20 cellular contexts compared by ENCODE assay signal in genomic region chr6:157079277-157079676, GRCh38.
DNase-seq lines count a peak whose midpoint lies in the region; ATAC-seq, FAIRE-seq and TF ChIP-seq lines count a peak whose summit lies in the region.
"Had no signal": no experiment of that assay in that cellular context is flagged by ENCODE, and none has a peak within 500 bp of the region (broad histone marks: within the 10 kb centered on the region; RNA-seq: fewer than 3 reads in every experiment).

No MANE protein-coding gene starts in this region.

- no peak overlapping the region for H3K4me3 ChIP-seq in PC-3 (ENCODE audit: low read length)
- no peak overlapping the region for H3K4me3 ChIP-seq in aorta (ENCODE audit: low read length in 2 of 2)

- H3K27ac ChIP-seq in PC-3 (ENCODE audit: low read length): no peak overlapping the region
- no peak overlapping the region for H3K27ac ChIP-seq in aorta (ENCODE audit: low read depth in 1 of 2, low read length in 2 of 2)

- H3K27me3 Mint-ChIP-seq in activated T-cell treated with anti-CD3 and anti-CD28 coated beads, Interleukin-2, amount 50 U/mL, for 24 hours: no peaks in the 10 kb centered on the region
- no peaks in the 10 kb centered on the region for H3K27me3 Mint-ChIP-seq in activated T-cell treated with anti-CD3 and anti-CD28 coated beads, Interleukin-2, amount 50 U/mL, for 4 hours (ENCODE audit: low read depth)
- no peaks in the 10 kb centered on the region for H3K27me3 Mint-ChIP-seq in activated T-helper 1 cell treated with anti-CD3 and anti-CD28 coated beads, Interleukin-12 subunit alpha, Interleukin-12 subunit beta, Interleukin-2, Interleukin-4 antibody, amounts not matched to agents 30 ng/mL and 10 ng/mL and 1 ng/mL, durations not matched to agents 14 hours and 24 hours and 36 hours (ENCODE audit: insufficient read depth)
- H3K27me3 Mint-ChIP-seq in stimulated activated naive B cell treated with anti-CD40 and anti-IgM and Interleukin-4, amounts not matched to agents 10 μg/mL and 1 μg/mL and 100 μg/mL, for 72 hours: no peaks in the 10 kb centered on the region
- H3K27me3 Mint-ChIP-seq: CD8-positive, alpha-beta memory T cell had no signal

- CTCF ChIA-PET in PC-3 (lab: Charles Lee): no interaction called here

- H3K4me3 Mint-ChIP-seq in activated T-cell treated with anti-CD3 and anti-CD28 coated beads, Interleukin-2, amount 50 U/mL, for 24 hours: no peak overlapping the region
- no peak overlapping the region for H3K4me3 Mint-ChIP-seq in activated T-cell treated with anti-CD3 and anti-CD28 coated beads, Interleukin-2, amount 50 U/mL, for 4 hours
- no peak overlapping the region for H3K4me3 Mint-ChIP-seq in activated T-helper 1 cell treated with anti-CD3 and anti-CD28 coated beads, Interleukin-12 subunit alpha, Interleukin-12 subunit beta, Interleukin-2, Interleukin-4 antibody, amounts not matched to agents 30 ng/mL and 10 ng/mL and 1 ng/mL, durations not matched to agents 14 hours and 24 hours and 36 hours
- no peak overlapping the region for H3K4me3 Mint-ChIP-seq in stimulated activated naive B cell treated with anti-CD40 and anti-IgM and Interleukin-4, amounts not matched to agents 10 μg/mL and 1 μg/mL and 100 μg/mL, for 72 hours
- H3K4me3 Mint-ChIP-seq: CD8-positive, alpha-beta memory T cell had no signal

- H3K79me2 ChIP-seq in PC-3 (ENCODE audit: low read length): no peaks in the 10 kb centered on the region

- H3K27ac Mint-ChIP-seq in activated T-cell treated with anti-CD3 and anti-CD28 coated beads, Interleukin-2, amount 50 U/mL, for 24 hours: peak overlapping the region; percentile 0
- H3K27ac Mint-ChIP-seq in activated T-helper 1 cell treated with anti-CD3 and anti-CD28 coated beads, Interleukin-12 subunit alpha, Interleukin-12 subunit beta, Interleukin-2, Interleukin-4 antibody, amounts not matched to agents 30 ng/mL and 10 ng/mL and 1 ng/mL, durations not matched to agents 14 hours and 24 hours and 36 hours: peak overlapping the region; percentile 32
- H3K27ac Mint-ChIP-seq in stimulated activated naive B cell treated with anti-CD40 and anti-IgM and Interleukin-4, amounts not matched to agents 10 μg/mL and 1 μg/mL and 100 μg/mL, for 72 hours: peak overlapping the region; percentile 2

- no peak for DNase-seq in activated T-cell treated with anti-CD3 and anti-CD28 coated beads, Interleukin-2, amount 50 U/mL, for 24 hours
- no peak for DNase-seq in activated T-cell treated with anti-CD3 and anti-CD28 coated beads, Interleukin-2, amount 50 U/mL, for 4 hours
- DNase-seq in GM19239 (ENCODE audit: insufficient read length, low spot score): no peak
- no peak for DNase-seq in activated T-helper 1 cell treated with anti-CD3 and anti-CD28 coated beads, Interleukin-12 subunit alpha, Interleukin-12 subunit beta, Interleukin-2, Interleukin-4 antibody, amounts not matched to agents 30 ng/mL and 10 ng/mL and 1 ng/mL, durations not matched to agents 14 hours and 24 hours and 36 hours (ENCODE audit: low spot score)
- DNase-seq in stimulated activated naive B cell treated with anti-CD40 and anti-IgM and Interleukin-4, amounts not matched to agents 10 μg/mL and 1 μg/mL and 100 μg/mL, for 72 hours: no peak
- no peak for DNase-seq in PC-3
- DNase-seq in aorta: no peak
- DNase-seq: 8988T; CD8-positive, alpha-beta memory T cell; DMS79 treated with DMSO at 0.1 percent for 48 hours; GOT3; KG1; NCI-H1436 treated with DMSO at 0.1 percent for 48 hours; NCI-H2029 treated with DMSO at 0.1 percent for 48 hours; NCI-H510A; NCI-H82; RPMI8226; SIG-M5 had no signal

- FAIRE-seq in GM19239 (lab: Jason Lieb, UNC): peak; percentile 8
- FAIRE-seq: G401.6 had no signal

- H3K4me1 ChIP-seq in PC-3 (ENCODE audit: insufficient read depth, low read length) (peaks cover 11% of the 10 kb centered on the region; the same call in 1 of the 2 replicates), aorta (ENCODE audit: control insufficient read depth in 1 of 2, insufficient read depth in 2 of 2, low read length in 2 of 2) (peaks cover 4 to 5% of the 10 kb centered on the region in 2 donors)

- WGBS in aorta, 2 donors: 81 to 95% methylated on average over 1 of the region's 1 CpG

- intact Hi-C loops in activated T-helper 1 cell treated with anti-CD3 and anti-CD28 coated beads, Interleukin-12 subunit alpha, Interleukin-12 subunit beta, Interleukin-2, Interleukin-4 antibody, amounts not matched to agents 30 ng/mL and 10 ng/mL and 1 ng/mL, durations not matched to agents 14 hours and 24 hours and 36 hours (cut with micrococcal nuclease): loop anchor here (5.0 kb wide), 1 partner anchor 102 kb away; no protein-coding TSS in a partner anchor
- intact Hi-C loops in PC-3 (cut with micrococcal nuclease) (no loop called here), aorta (cut with DNase I) (no loop called here)

- no TSS peak for BruUV-seq in PC-3 (replicated peaks; lab: Mats Ljungman, UMichigan)

- H3K9me2 ChIP-seq in PC-3 (replicated peaks; ENCODE audit: low read length): no peaks in the 10 kb centered on the region

- no peaks in the 10 kb centered on the region for H3K27me3 ChIP-seq in PC-3 (ENCODE audit: low read length)
- H3K27me3 ChIP-seq in aorta (ENCODE audit: control insufficient read depth in 1 of 2, insufficient read depth in 2 of 2, low read length in 1 of 2): no peaks in the 10 kb centered on the region

- no peak overlapping the region for H2AFZ ChIP-seq in PC-3 (ENCODE audit: low read length)

- H3K36me3 Mint-ChIP-seq in activated T-cell treated with anti-CD3 and anti-CD28 coated beads, Interleukin-2, amount 50 U/mL, for 24 hours (ENCODE audit: low read depth): peaks cover 10% of the 10 kb centered on the region
- H3K36me3 Mint-ChIP-seq in activated T-cell treated with anti-CD3 and anti-CD28 coated beads, Interleukin-2, amount 50 U/mL, for 4 hours (ENCODE audit: insufficient read depth): peaks cover 8% of the 10 kb centered on the region
- peaks cover 12% of the 10 kb centered on the region for H3K36me3 Mint-ChIP-seq in activated T-helper 1 cell treated with anti-CD3 and anti-CD28 coated beads, Interleukin-12 subunit alpha, Interleukin-12 subunit beta, Interleukin-2, Interleukin-4 antibody, amounts not matched to agents 30 ng/mL and 10 ng/mL and 1 ng/mL, durations not matched to agents 14 hours and 24 hours and 36 hours (ENCODE audit: low read depth)
- H3K36me3 Mint-ChIP-seq in stimulated activated naive B cell treated with anti-CD40 and anti-IgM and Interleukin-4, amounts not matched to agents 10 μg/mL and 1 μg/mL and 100 μg/mL, for 72 hours: peaks cover 0 to 24% of the 10 kb centered on the region in 2 donors

- H3K9me3 Mint-ChIP-seq in activated T-cell treated with anti-CD3 and anti-CD28 coated beads, Interleukin-2, amount 50 U/mL, for 24 hours: no peaks in the 10 kb centered on the region
- H3K9me3 Mint-ChIP-seq in activated T-cell treated with anti-CD3 and anti-CD28 coated beads, Interleukin-2, amount 50 U/mL, for 4 hours: no peaks in the 10 kb centered on the region
- no peaks in the 10 kb centered on the region for H3K9me3 Mint-ChIP-seq in activated T-helper 1 cell treated with anti-CD3 and anti-CD28 coated beads, Interleukin-12 subunit alpha, Interleukin-12 subunit beta, Interleukin-2, Interleukin-4 antibody, amounts not matched to agents 30 ng/mL and 10 ng/mL and 1 ng/mL, durations not matched to agents 14 hours and 24 hours and 36 hours
- peaks cover 0 to 4% of the 10 kb centered on the region in 2 donors for H3K9me3 Mint-ChIP-seq in stimulated activated naive B cell treated with anti-CD40 and anti-IgM and Interleukin-4, amounts not matched to agents 10 μg/mL and 1 μg/mL and 100 μg/mL, for 72 hours
- H3K9me3 Mint-ChIP-seq: CD8-positive, alpha-beta memory T cell had no signal

- H3K9ac ChIP-seq in PC-3 (ENCODE audit: low read length): no peak overlapping the region

- no peak overlapping the region for H3K4me2 ChIP-seq in PC-3 (ENCODE audit: low read length)

- H3F3A ChIP-seq in PC-3 (ENCODE audit: low read length, unreplicated experiment): no peaks in the 10 kb centered on the region

- POLR2A ChIA-PET in PC-3 (lab: Charles Lee; ENCODE audit: unreplicated experiment): no interaction called here

- H3K4me1 Mint-ChIP-seq in activated T-cell treated with anti-CD3 and anti-CD28 coated beads, Interleukin-2, amount 50 U/mL, for 24 hours (ENCODE audit: low read depth): peaks cover 62% of the 10 kb centered on the region
- peaks cover 57% of the 10 kb centered on the region for H3K4me1 Mint-ChIP-seq in activated T-cell treated with anti-CD3 and anti-CD28 coated beads, Interleukin-2, amount 50 U/mL, for 4 hours (ENCODE audit: low read depth)
- H3K4me1 Mint-ChIP-seq in activated T-helper 1 cell treated with anti-CD3 and anti-CD28 coated beads, Interleukin-12 subunit alpha, Interleukin-12 subunit beta, Interleukin-2, Interleukin-4 antibody, amounts not matched to agents 30 ng/mL and 10 ng/mL and 1 ng/mL, durations not matched to agents 14 hours and 24 hours and 36 hours (ENCODE audit: low read depth): peaks cover 36% of the 10 kb centered on the region
- peaks cover 37 to 79% of the 10 kb centered on the region in 2 donors for H3K4me1 Mint-ChIP-seq in stimulated activated naive B cell treated with anti-CD40 and anti-IgM and Interleukin-4, amounts not matched to agents 10 μg/mL and 1 μg/mL and 100 μg/mL, for 72 hours

- no peaks in the 10 kb centered on the region for H4K20me1 ChIP-seq in PC-3 (ENCODE audit: low read length)

- H3K9me3 ChIP-seq in PC-3 (ENCODE audit: low read length): no peaks in the 10 kb centered on the region
- no peaks in the 10 kb centered on the region for H3K9me3 ChIP-seq in aorta (ENCODE audit: control insufficient read depth, low read length)

- ATAC-seq in activated T-cell treated with anti-CD3 and anti-CD28 coated beads, Interleukin-2, amount 50 U/mL, for 4 hours: no peak
- ATAC-seq in stimulated activated naive B cell treated with anti-CD40 and anti-IgM and Interleukin-4, amounts not matched to agents 10 μg/mL and 1 μg/mL and 100 μg/mL, for 72 hours (replicated peaks): no peak
- ATAC-seq in PC-3: no peak
- ATAC-seq in HG03045 (IDR thresholded peaks at IDR 0.05; ENCODE audit: unreplicated experiment): no peak
- ATAC-seq in aorta (ENCODE audit: low FRiP score): no peak

- no peak for TF ChIP-seq CTCF in PC-3 (conservative IDR thresholded peaks at IDR 0.05; ENCODE audit: low read depth, low read length)

- H3K36me3 ChIP-seq in PC-3 (ENCODE audit: low read depth, low read length): no peaks in the 10 kb centered on the region
- no peaks in the 10 kb centered on the region for H3K36me3 ChIP-seq in aorta (ENCODE audit: control insufficient read depth in 1 of 2, insufficient read depth in 2 of 2, low read length in 1 of 2)
